Comparison of ENCODE assay signal across 8 cellular contexts in genomic region chr19:54470991-54471782, GRCh38. TPM values are rescaled to one million over a fixed set of nuclear protein-coding genes. Genes with fewer than 3 reads are reported as not detected.
DNase-seq lines count a peak whose midpoint lies in the region; ATAC-seq and TF ChIP-seq lines count a peak whose summit lies in the region.

No MANE protein-coding gene starts in this region.

- no peaks in the 10 kb centered on the region for H4K20me1 ChIP-seq in OCI-LY7 (ENCODE audit: insufficient read depth, low read length)

- CTCF ChIA-PET in naive thymus-derived CD4-positive, alpha-beta T cell (lab: Charles Lee): interaction anchor here (0.5 kb wide), 1 partner anchor 9 kb away, joined by 3 read pairs; no protein-coding TSS in a partner anchor
- CTCF ChIA-PET in OCI-LY7 (lab: Charles Lee; ENCODE audit: unreplicated experiment): no interaction called here

- no TSS peak for BruUV-seq in OCI-LY7 (replicated peaks; lab: Mats Ljungman, UMichigan)

- ATAC-seq in RWPE2 (ENCODE audit: low read depth) (peak; percentile 34; the same call in 2 of the 3 replicates), GM19395 (IDR thresholded peaks at IDR 0.05; ENCODE audit: unreplicated experiment) (no peak), GM19328 (IDR thresholded peaks at IDR 0.05; ENCODE audit: unreplicated experiment) (no peak)
- ATAC-seq in naive thymus-derived CD4-positive, alpha-beta T cell: peak; percentile 29

- no peak overlapping the region for H3K27ac Mint-ChIP-seq in naive thymus-derived CD4-positive, alpha-beta T cell

- H3K9me3 ChIP-seq in RWPE2 (ENCODE audit: severe bottlenecking): no peaks in the 10 kb centered on the region
- H3K9me3 ChIP-seq in naive thymus-derived CD4-positive, alpha-beta T cell (ENCODE audit: control insufficient read depth in 2 of 3, low read length in 3 of 3): no peaks in the 10 kb centered on the region
- H3K9me3 ChIP-seq in OCI-LY7 (ENCODE audit: low read length): no peaks in the 10 kb centered on the region

- no peak overlapping the region for H3K4me2 ChIP-seq in OCI-LY7 (ENCODE audit: low read length)

- peak overlapping the region in 3 of 10 donors; percentile 25 to 39 (median 37) for H3K4me3 Mint-ChIP-seq in naive thymus-derived CD4-positive, alpha-beta T cell

- no peaks in the 10 kb centered on the region for H3K9me2 ChIP-seq in OCI-LY7 (ENCODE audit: insufficient read depth, low read length)

- H3K36me3 ChIP-seq in RWPE2 (ENCODE audit: low read depth) (no peaks in the 10 kb centered on the region), OCI-LY7 (ENCODE audit: insufficient read depth, low read length) (no peaks in the 10 kb centered on the region)
- H3K36me3 ChIP-seq in naive thymus-derived CD4-positive, alpha-beta T cell (ENCODE audit: control insufficient read depth in 2 of 3, insufficient read depth in 3 of 3, low read length in 3 of 3): no peaks in the 10 kb centered on the region

- H3K4me3 ChIP-seq in RWPE2 (ENCODE audit: severe bottlenecking): peak overlapping the region; percentile 25
- peak overlapping the region; percentile 57 for H3K4me3 ChIP-seq in fibroblast of pulmonary artery (replicated peaks; ENCODE audit: low read depth, low read length)
- H3K4me3 ChIP-seq in naive thymus-derived CD4-positive, alpha-beta T cell (ENCODE audit: low read length): no peak overlapping the region
- no peak overlapping the region for H3K4me3 ChIP-seq in OCI-LY7 (ENCODE audit: low read depth, low read length, poor library complexity, severe bottlenecking)

- H3K9me3 Mint-ChIP-seq in naive thymus-derived CD4-positive, alpha-beta T cell: peaks cover 0 to 5% (median 0%) of the 10 kb centered on the region in 11 donors

- H3K27me3 ChIP-seq in RWPE2 (ENCODE audit: insufficient read depth, poor library complexity, severe bottlenecking): no peaks in the 10 kb centered on the region
- H3K27me3 ChIP-seq in naive thymus-derived CD4-positive, alpha-beta T cell (ENCODE audit: control insufficient read depth in 2 of 2, insufficient read depth in 2 of 2, low read length in 2 of 2): peaks cover 3 to 4% of the 10 kb centered on the region in 2 donors

- TF ChIP-seq CTCF in RWPE2 (IDR thresholded peaks at IDR 0.05; ENCODE audit: poor library complexity, severe bottlenecking) (no peak), fibroblast of pulmonary artery (IDR thresholded peaks at IDR 0.05; ENCODE audit: low read length, missing control alignments) (no peak), OCI-LY7 (conservative IDR thresholded peaks at IDR 0.05; ENCODE audit: low read length) (no peak)

- DNase-seq in AG08395 (ENCODE audit: low spot score) (peak; percentile 15), RWPE2 (ENCODE audit: low spot score) (peak; percentile 67), fibroblast of pulmonary artery (ENCODE audit: low read depth) (no peak), OCI-LY7 (ENCODE audit: low spot score) (no peak), MV-4-11 (lab: John Stamatoyannopoulos, UW) (no peak)
- no peak for DNase-seq in naive thymus-derived CD4-positive, alpha-beta T cell

- POLR2A ChIA-PET in naive thymus-derived CD4-positive, alpha-beta T cell (lab: Charles Lee): interaction anchor here (1.0 to 1.6 kb wide), 2 partner anchors 23 kb away, joined by 3 to 6 read pairs; partner anchors contain the start of gene LENG8
- POLR2A ChIA-PET in OCI-LY7 (lab: Charles Lee): no interaction called here

- H3K27ac ChIP-seq in RWPE2 (ENCODE audit: poor library complexity, severe bottlenecking) (peak overlapping the region; percentile 29), OCI-LY7 (ENCODE audit: low read depth, low read length, poor library complexity, severe bottlenecking) (no peak overlapping the region)
- H3K27ac ChIP-seq in naive thymus-derived CD4-positive, alpha-beta T cell (ENCODE audit: low read depth, low read length): no peak overlapping the region

- H3K27me3 Mint-ChIP-seq in naive thymus-derived CD4-positive, alpha-beta T cell: peaks cover 31 to 56% (median 48%) of the 10 kb centered on the region in 5 donors

- H3K4me1 Mint-ChIP-seq in naive thymus-derived CD4-positive, alpha-beta T cell: peaks cover 7 to 19% (median 14%) of the 10 kb centered on the region in 7 donors

- no peaks in the 10 kb centered on the region for H3K36me3 Mint-ChIP-seq in naive thymus-derived CD4-positive, alpha-beta T cell

- H3K79me2 ChIP-seq in OCI-LY7 (ENCODE audit: insufficient read depth, low read depth, low read length): no peaks in the 10 kb centered on the region

- no peak overlapping the region for H2AFZ ChIP-seq in OCI-LY7 (ENCODE audit: low read length)

- intact Hi-C loops in naive thymus-derived CD4-positive, alpha-beta T cell (cut with micrococcal nuclease): no loop called here
- intact Hi-C loops in OCI-LY7 (cut with micrococcal nuclease; ENCODE audit: unreplicated experiment): no loop called here

- H3K4me1 ChIP-seq in RWPE2 (ENCODE audit: insufficient read depth, poor library complexity, severe bottlenecking) (peaks cover 13% of the 10 kb centered on the region), OCI-LY7 (ENCODE audit: insufficient read depth, low read length, poor library complexity, severe bottlenecking) (no peaks in the 10 kb centered on the region)
- no peaks in the 10 kb centered on the region for H3K4me1 ChIP-seq in naive thymus-derived CD4-positive, alpha-beta T cell (ENCODE audit: control insufficient read depth in 2 of 2, insufficient read depth in 2 of 2, low read length in 2 of 2)

RNA-seq across cellular contexts. Expression of gene CDC42EP5, which starts 1.9 kb away (rescaled TPM):
- not detected for total RNA-seq in naive thymus-derived CD4-positive, alpha-beta T cell
- polyA plus RNA-seq in naive thymus-derived CD4-positive, alpha-beta T cell: not detected
- total RNA-seq in OCI-LY7 (2014; rRNA removed; shearing (Covaris generic)): not detected in 2 replicates
- total RNA-seq in OCI-LY7 (2022): not detected in 2 replicates

RNA-seq across cellular contexts. Expression of gene LENG9, which starts 7.6 kb away (rescaled TPM):
- 1 to 10 TPM; 3.5 to 6.1 (median 4.3) TPM for total RNA-seq in naive thymus-derived CD4-positive, alpha-beta T cell
- polyA plus RNA-seq in naive thymus-derived CD4-positive, alpha-beta T cell: under 1 TPM; 0.09 to 0.16 TPM
- total RNA-seq in OCI-LY7 (2014; rRNA removed; shearing (Covaris generic)): 4.1 and 6.0 TPM in 2 replicates
- 1.8 and 3.6 TPM in 2 replicates for total RNA-seq in OCI-LY7 (2022)

RNA-seq across cellular contexts. Expression of gene LENG8, which starts 22.2 kb away (rescaled TPM):
- 100 to 1,000 TPM; 238 to 685 (median 503) TPM for total RNA-seq in naive thymus-derived CD4-positive, alpha-beta T cell
- polyA plus RNA-seq in naive thymus-derived CD4-positive, alpha-beta T cell: 10 to 100 TPM in 1 of 2 donors, 1 to 10 TPM in 1; 6.2 to 16.8 TPM
- total RNA-seq in OCI-LY7 (2014; rRNA removed; shearing (Covaris generic)): 55.7 and 63.2 TPM in 2 replicates
- 137 and 170 TPM in 2 replicates for total RNA-seq in OCI-LY7 (2022)

RNA-seq across cellular contexts. Expression of gene LAIR2, which starts 31.4 kb away (rescaled TPM):
- total RNA-seq in naive thymus-derived CD4-positive, alpha-beta T cell: 10 to 100 TPM in 1 of 5 experiments, 1 to 10 TPM in 2, under 1 TPM in 1, not detected in 1; 0.85 to 12.8 (median 2.2) TPM
- polyA plus RNA-seq in naive thymus-derived CD4-positive, alpha-beta T cell: 1 to 10 TPM; 2.5 to 5.5 TPM
- not detected in 2 replicates for total RNA-seq in OCI-LY7 (2014; rRNA removed; shearing (Covaris generic))
- not detected in 2 replicates for total RNA-seq in OCI-LY7 (2022)

RNA-seq across cellular contexts. Expression of gene TTYH1, which starts 55.9 kb away (rescaled TPM):
- total RNA-seq in naive thymus-derived CD4-positive, alpha-beta T cell: 1 to 10 TPM in 1 of 5 experiments, under 1 TPM in 1, not detected in 3; 0.10 to 1.8 TPM
- polyA plus RNA-seq in naive thymus-derived CD4-positive, alpha-beta T cell: under 1 TPM; 0.23 to 0.40 TPM
- total RNA-seq in OCI-LY7 (2014; rRNA removed; shearing (Covaris generic)): not detected in 2 replicates
- total RNA-seq in OCI-LY7 (2022): 0.53 TPM in 1 of 2 replicates, not detected in the other

Comparison
In these comparisons a context has a peak if more than half of its experiments do, and no peak if none do; other contexts are left out.
1. DNase-seq: peak in AG08395 (single experiment) and RWPE2 (single experiment); none in fibroblast of pulmonary artery (single experiment), naive thymus-derived CD4-positive, alpha-beta T cell (0 of 9), OCI-LY7 (single experiment) and MV-4-11 (single experiment).
2. ATAC-seq: peak in RWPE2 (single experiment) and naive thymus-derived CD4-positive, alpha-beta T cell (single experiment); none in GM19395 (single experiment) and GM19328 (single experiment).
3. H3K4me3 ChIP-seq: peak in RWPE2 (single experiment) and fibroblast of pulmonary artery (single experiment); none in naive thymus-derived CD4-positive, alpha-beta T cell (single experiment) and OCI-LY7 (single experiment).